1 cellular context compared by ENCODE assay signal in the genomic region with DNA sequence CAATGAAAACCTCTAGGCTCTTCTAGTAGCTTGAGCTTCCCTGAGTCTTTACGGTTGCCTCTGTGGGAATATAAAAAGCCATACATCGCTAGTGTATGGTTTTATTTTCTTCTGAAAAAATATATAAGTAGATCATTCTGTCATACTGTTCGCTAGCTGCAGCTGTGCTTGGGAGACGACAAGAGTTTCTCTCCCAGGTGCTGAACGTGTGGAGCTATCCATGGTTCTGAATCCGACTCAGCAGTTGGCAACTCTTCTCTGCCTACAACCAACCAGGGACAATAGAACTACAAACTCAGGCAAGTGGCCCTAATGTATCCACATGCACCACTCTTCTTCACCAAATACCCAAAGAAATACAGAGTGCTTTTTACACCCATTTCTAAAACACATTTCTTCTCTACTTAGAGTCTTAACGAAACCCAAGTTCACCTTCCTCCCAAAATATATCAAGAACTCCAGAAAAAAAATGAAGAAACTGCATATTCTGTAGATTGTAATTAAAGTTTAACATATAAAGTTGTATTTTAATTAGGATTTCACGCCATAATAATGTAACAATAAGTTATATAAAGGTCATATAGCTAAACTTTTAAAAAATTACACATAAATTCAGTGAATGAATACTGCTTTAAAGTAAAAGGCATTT.
TF ChIP-seq lines count a peak whose summit lies in the region.

No MANE protein-coding gene starts in this region.

TF ChIP-seq in HepG2, 621 proteins besides CTCF, POLR2A, EP300 and RAD21 (continued from another document and continues in another):
- TF ChIP-seq, protein P1, sequence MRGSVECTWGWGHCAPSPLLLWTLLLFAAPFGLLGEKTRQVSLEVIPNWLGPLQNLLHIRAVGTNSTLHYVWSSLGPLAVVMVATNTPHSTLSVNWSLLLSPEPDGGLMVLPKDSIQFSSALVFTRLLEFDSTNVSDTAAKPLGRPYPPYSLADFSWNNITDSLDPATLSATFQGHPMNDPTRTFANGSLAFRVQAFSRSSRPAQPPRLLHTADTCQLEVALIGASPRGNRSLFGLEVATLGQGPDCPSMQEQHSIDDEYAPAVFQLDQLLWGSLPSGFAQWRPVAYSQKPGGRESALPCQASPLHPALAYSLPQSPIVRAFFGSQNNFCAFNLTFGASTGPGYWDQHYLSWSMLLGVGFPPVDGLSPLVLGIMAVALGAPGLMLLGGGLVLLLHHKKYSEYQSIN (CRISPR knock-in tag; IDR thresholded peaks at IDR 0.05; ENCODE audit: borderline replicate concordance) = peak; percentile 97
- TF ChIP-seq ZNF615 (CRISPR knock-in tag; IDR thresholded peaks at IDR 0.05; ENCODE audit: borderline replicate concordance) (peak; percentile 100), ZNF569 (CRISPR knock-in tag; IDR thresholded peaks at IDR 0.05; ENCODE audit: borderline replicate concordance) (no peak), HDAC6 (IDR thresholded peaks at IDR 0.05; ENCODE audit: low read depth, low read length) (no peak), KDM6A (CRISPR knock-in tag; IDR thresholded peaks at IDR 0.05; ENCODE audit: low read depth) (peak; percentile 90), ATAD3A (CRISPR knock-in tag; IDR thresholded peaks at IDR 0.05) (peak; percentile 99), KMT2A (CRISPR knock-in tag; IDR thresholded peaks at IDR 0.05) (peak; percentile 96), ZNF883 (CRISPR knock-in tag; IDR thresholded peaks at IDR 0.05; ENCODE audit: not compliant biosample characterization) (peak; percentile 99), BORCS8-MEF2B (CRISPR knock-in tag; IDR thresholded peaks at IDR 0.05) (peak; percentile 100), CEBPG (CRISPR knock-in tag; IDR thresholded peaks at IDR 0.05) (peak; percentile 70), TGIF2 (CRISPR knock-in tag; IDR thresholded peaks at IDR 0.05) (peak; percentile 100), ZSCAN12 (CRISPR knock-in tag; IDR thresholded peaks at IDR 0.05) (peak; percentile 100), SNAPC2 (CRISPR knock-in tag; IDR thresholded peaks at IDR 0.05) (peak; percentile 98), HOXA3 (CRISPR knock-in tag; IDR thresholded peaks at IDR 0.05) (peak; percentile 93), PCBP1 (IDR thresholded peaks at IDR 0.05; ENCODE audit: borderline replicate concordance, low read depth, low read length) (no peak), SAFB2 (CRISPR knock-in tag; IDR thresholded peaks at IDR 0.05; ENCODE audit: borderline replicate concordance, low read depth) (peak; percentile 91), ZNF207 (IDR thresholded peaks at IDR 0.05; ENCODE audit: borderline replicate concordance) (no peak), ZNF629 (CRISPR knock-in tag; conservative IDR thresholded peaks at IDR 0.05) (peak; percentile 80), HES4 (CRISPR knock-in tag; IDR thresholded peaks at IDR 0.05; ENCODE audit: borderline replicate concordance) (peak; percentile 100), ZNF891 (CRISPR knock-in tag; IDR thresholded peaks at IDR 0.05) (peak; percentile 79; the same call in 1 of the 2 replicates), KDM2A (CRISPR knock-in tag; IDR thresholded peaks at IDR 0.05; ENCODE audit: borderline replicate concordance, low read depth) (peak; percentile 97), EEA1 (CRISPR knock-in tag; IDR thresholded peaks at IDR 0.05; ENCODE audit: borderline replicate concordance) (peak; percentile 100), SP2 (CRISPR knock-in tag; IDR thresholded peaks at IDR 0.05) (peak; percentile 69), ZNF549 (CRISPR knock-in tag; IDR thresholded peaks at IDR 0.05) (peak; percentile 95), IKZF4 (CRISPR knock-in tag; IDR thresholded peaks at IDR 0.05; ENCODE audit: borderline replicate concordance, low read depth, not compliant biosample characterization) (peak; percentile 100)
- TF ChIP-seq, protein P2, sequence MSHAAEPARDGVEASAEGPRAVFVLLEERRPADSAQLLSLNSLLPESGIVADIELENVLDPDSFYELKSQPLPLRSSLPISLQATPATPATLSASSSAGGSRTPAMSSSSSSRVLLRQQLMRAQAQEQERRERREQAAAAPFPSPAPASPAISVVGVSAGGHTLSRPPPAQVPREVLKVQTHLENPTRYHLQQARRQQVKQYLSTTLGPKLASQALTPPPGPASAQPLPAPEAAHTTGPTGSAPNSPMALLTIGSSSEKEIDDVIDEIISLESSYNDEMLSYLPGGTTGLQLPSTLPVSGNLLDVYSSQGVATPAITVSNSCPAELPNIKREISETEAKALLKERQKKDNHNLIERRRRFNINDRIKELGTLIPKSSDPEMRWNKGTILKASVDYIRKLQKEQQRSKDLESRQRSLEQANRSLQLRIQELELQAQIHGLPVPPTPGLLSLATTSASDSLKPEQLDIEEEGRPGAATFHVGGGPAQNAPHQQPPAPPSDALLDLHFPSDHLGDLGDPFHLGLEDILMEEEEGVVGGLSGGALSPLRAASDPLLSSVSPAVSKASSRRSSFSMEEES (CRISPR knock-in tag; IDR thresholded peaks at IDR 0.05) = peak; percentile 99
- TF ChIP-seq, protein P3, sequence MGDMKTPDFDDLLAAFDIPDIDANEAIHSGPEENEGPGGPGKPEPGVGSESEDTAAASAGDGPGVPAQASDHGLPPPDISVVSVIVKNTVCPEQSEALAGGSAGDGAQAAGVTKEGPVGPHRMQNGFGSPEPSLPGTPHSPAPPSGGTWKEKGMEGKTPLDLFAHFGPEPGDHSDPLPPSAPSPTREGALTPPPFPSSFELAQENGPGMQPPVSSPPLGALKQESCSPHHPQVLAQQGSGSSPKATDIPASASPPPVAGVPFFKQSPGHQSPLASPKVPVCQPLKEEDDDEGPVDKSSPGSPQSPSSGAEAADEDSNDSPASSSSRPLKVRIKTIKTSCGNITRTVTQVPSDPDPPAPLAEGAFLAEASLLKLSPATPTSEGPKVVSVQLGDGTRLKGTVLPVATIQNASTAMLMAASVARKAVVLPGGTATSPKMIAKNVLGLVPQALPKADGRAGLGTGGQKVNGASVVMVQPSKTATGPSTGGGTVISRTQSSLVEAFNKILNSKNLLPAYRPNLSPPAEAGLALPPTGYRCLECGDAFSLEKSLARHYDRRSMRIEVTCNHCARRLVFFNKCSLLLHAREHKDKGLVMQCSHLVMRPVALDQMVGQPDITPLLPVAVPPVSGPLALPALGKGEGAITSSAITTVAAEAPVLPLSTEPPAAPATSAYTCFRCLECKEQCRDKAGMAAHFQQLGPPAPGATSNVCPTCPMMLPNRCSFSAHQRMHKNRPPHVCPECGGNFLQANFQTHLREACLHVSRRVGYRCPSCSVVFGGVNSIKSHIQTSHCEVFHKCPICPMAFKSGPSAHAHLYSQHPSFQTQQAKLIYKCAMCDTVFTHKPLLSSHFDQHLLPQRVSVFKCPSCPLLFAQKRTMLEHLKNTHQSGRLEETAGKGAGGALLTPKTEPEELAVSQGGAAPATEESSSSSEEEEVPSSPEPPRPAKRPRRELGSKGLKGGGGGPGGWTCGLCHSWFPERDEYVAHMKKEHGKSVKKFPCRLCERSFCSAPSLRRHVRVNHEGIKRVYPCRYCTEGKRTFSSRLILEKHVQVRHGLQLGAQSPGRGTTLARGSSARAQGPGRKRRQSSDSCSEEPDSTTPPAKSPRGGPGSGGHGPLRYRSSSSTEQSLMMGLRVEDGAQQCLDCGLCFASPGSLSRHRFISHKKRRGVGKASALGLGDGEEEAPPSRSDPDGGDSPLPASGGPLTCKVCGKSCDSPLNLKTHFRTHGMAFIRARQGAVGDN (CRISPR knock-in tag; IDR thresholded peaks at IDR 0.05) = no peak
- TF ChIP-seq, protein P4, sequence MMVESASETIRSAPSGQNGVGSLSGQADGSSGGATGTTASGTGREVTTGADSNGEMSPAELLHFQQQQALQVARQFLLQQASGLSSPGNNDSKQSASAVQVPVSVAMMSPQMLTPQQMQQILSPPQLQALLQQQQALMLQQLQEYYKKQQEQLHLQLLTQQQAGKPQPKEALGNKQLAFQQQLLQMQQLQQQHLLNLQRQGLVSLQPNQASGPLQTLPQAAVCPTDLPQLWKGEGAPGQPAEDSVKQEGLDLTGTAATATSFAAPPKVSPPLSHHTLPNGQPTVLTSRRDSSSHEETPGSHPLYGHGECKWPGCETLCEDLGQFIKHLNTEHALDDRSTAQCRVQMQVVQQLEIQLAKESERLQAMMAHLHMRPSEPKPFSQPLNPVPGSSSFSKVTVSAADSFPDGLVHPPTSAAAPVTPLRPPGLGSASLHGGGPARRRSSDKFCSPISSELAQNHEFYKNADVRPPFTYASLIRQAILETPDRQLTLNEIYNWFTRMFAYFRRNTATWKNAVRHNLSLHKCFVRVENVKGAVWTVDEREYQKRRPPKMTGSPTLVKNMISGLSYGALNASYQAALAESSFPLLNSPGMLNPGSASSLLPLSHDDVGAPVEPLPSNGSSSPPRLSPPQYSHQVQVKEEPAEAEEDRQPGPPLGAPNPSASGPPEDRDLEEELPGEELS (CRISPR knock-in tag; IDR thresholded peaks at IDR 0.05) = peak; percentile 90
- TF ChIP-seq, protein P5, sequence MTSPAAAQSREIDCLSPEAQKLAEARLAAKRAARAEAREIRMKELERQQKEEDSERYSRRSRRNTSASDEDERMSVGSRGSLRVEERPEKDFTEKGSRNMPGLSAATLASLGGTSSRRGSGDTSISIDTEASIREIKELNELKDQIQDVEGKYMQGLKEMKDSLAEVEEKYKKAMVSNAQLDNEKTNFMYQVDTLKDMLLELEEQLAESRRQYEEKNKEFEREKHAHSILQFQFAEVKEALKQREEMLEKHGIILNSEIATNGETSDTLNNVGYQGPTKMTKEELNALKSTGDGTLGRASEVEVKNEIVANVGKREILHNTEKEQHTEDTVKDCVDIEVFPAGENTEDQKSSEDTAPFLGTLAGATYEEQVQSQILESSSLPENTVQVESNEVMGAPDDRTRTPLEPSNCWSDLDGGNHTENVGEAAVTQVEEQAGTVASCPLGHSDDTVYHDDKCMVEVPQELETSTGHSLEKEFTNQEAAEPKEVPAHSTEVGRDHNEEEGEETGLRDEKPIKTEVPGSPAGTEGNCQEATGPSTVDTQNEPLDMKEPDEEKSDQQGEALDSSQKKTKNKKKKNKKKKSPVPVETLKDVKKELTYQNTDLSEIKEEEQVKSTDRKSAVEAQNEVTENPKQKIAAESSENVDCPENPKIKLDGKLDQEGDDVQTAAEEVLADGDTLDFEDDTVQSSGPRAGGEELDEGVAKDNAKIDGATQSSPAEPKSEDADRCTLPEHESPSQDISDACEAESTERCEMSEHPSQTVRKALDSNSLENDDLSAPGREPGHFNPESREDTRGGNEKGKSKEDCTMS (CRISPR knock-in tag; conservative IDR thresholded peaks at IDR 0.05) = peak; percentile 99
- TF ChIP-seq, protein P6, sequence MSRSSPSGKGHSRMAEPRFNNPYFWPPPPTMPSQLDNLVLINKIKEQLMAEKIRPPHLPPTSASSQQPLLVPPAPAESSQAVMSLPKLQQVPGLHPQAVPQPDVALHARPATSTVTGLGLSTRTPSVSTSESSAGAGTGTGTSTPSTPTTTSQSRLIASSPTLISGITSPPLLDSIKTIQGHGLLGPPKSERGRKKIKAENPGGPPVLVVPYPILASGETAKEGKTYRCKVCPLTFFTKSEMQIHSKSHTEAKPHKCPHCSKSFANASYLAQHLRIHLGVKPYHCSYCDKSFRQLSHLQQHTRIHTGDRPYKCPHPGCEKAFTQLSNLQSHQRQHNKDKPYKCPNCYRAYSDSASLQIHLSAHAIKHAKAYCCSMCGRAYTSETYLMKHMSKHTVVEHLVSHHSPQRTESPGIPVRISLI (CRISPR knock-in tag; IDR thresholded peaks at IDR 0.05; ENCODE audit: borderline replicate concordance) = peak; percentile 51; the same call in 1 of the 2 replicates
- TF ChIP-seq, protein P7, sequence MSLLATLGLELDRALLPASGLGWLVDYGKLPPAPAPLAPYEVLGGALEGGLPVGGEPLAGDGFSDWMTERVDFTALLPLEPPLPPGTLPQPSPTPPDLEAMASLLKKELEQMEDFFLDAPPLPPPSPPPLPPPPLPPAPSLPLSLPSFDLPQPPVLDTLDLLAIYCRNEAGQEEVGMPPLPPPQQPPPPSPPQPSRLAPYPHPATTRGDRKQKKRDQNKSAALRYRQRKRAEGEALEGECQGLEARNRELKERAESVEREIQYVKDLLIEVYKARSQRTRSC (CRISPR knock-in tag; IDR thresholded peaks at IDR 0.05; ENCODE audit: low read depth) = peak; percentile 100
- TF ChIP-seq, protein P8, sequence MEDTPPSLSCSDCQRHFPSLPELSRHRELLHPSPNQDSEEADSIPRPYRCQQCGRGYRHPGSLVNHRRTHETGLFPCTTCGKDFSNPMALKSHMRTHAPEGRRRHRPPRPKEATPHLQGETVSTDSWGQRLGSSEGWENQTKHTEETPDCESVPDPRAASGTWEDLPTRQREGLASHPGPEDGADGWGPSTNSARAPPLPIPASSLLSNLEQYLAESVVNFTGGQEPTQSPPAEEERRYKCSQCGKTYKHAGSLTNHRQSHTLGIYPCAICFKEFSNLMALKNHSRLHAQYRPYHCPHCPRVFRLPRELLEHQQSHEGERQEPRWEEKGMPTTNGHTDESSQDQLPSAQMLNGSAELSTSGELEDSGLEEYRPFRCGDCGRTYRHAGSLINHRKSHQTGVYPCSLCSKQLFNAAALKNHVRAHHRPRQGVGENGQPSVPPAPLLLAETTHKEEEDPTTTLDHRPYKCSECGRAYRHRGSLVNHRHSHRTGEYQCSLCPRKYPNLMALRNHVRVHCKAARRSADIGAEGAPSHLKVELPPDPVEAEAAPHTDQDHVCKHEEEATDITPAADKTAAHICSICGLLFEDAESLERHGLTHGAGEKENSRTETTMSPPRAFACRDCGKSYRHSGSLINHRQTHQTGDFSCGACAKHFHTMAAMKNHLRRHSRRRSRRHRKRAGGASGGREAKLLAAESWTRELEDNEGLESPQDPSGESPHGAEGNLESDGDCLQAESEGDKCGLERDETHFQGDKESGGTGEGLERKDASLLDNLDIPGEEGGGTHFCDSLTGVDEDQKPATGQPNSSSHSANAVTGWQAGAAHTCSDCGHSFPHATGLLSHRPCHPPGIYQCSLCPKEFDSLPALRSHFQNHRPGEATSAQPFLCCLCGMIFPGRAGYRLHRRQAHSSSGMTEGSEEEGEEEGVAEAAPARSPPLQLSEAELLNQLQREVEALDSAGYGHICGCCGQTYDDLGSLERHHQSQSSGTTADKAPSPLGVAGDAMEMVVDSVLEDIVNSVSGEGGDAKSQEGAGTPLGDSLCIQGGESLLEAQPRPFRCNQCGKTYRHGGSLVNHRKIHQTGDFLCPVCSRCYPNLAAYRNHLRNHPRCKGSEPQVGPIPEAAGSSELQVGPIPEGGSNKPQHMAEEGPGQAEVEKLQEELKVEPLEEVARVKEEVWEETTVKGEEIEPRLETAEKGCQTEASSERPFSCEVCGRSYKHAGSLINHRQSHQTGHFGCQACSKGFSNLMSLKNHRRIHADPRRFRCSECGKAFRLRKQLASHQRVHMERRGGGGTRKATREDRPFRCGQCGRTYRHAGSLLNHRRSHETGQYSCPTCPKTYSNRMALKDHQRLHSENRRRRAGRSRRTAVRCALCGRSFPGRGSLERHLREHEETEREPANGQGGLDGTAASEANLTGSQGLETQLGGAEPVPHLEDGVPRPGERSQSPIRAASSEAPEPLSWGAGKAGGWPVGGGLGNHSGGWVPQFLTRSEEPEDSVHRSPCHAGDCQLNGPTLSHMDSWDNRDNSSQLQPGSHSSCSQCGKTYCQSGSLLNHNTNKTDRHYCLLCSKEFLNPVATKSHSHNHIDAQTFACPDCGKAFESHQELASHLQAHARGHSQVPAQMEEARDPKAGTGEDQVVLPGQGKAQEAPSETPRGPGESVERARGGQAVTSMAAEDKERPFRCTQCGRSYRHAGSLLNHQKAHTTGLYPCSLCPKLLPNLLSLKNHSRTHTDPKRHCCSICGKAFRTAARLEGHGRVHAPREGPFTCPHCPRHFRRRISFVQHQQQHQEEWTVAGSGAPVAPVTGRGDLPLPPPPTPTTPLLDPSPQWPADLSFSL (CRISPR knock-in tag; IDR thresholded peaks at IDR 0.05) = peak; percentile 78
- TF ChIP-seq, protein P9, sequence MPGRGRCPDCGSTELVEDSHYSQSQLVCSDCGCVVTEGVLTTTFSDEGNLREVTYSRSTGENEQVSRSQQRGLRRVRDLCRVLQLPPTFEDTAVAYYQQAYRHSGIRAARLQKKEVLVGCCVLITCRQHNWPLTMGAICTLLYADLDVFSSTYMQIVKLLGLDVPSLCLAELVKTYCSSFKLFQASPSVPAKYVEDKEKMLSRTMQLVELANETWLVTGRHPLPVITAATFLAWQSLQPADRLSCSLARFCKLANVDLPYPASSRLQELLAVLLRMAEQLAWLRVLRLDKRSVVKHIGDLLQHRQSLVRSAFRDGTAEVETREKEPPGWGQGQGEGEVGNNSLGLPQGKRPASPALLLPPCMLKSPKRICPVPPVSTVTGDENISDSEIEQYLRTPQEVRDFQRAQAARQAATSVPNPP (CRISPR knock-in tag; IDR thresholded peaks at IDR 0.05) = peak; percentile 85; the same call in 1 of the 2 replicates
